17 cellular contexts compared by ENCODE assay signal in genomic region chr7:153524070-153524601, GRCh38.
DNase-seq lines count a peak whose midpoint lies in the region; ATAC-seq and TF ChIP-seq lines count a peak whose summit lies in the region.
"Had no signal": no experiment of that assay in that cellular context is flagged by ENCODE, and none has a peak within 500 bp of the region (broad histone marks: within the 10 kb centered on the region; RNA-seq: fewer than 3 reads in every experiment).

No MANE protein-coding gene starts in this region.

- peak overlapping the region; percentile 47 to 82 for H3K27ac ChIP-seq in esophagus (ENCODE audit: low read depth in 2 of 2, low read length in 1 of 2)
- no peak overlapping the region for H3K27ac ChIP-seq in lower lobe of right lung
- peak overlapping the region in 3 of 5 donors; percentile 56 to 80 (median 61) for H3K27ac ChIP-seq in stomach
- H3K27ac ChIP-seq in CD4-positive, alpha-beta memory T cell (ENCODE audit: low read depth, low read length) = no peak overlapping the region
- H3K27ac ChIP-seq: GM23248, RWPE1, upper lobe of left lung had no signal

- H3K27me3 Mint-ChIP-seq in CD4-positive, alpha-beta memory T cell = no peaks in the 10 kb centered on the region
- H3K27me3 Mint-ChIP-seq: activated B cell treated with CpG ODN at 0.5 μM for 24 hours had no signal

- ATAC-seq in lower lobe of right lung = peak; percentile 25 to 39

- H3K4me1 ChIP-seq in esophagus (ENCODE audit: control insufficient read depth in 2 of 2, insufficient read depth in 2 of 2, low read length in 1 of 2) = peaks cover 0 to 2% of the 10 kb centered on the region in 2 donors
- no peaks in the 10 kb centered on the region for H3K4me1 ChIP-seq in lower lobe of right lung
- no peaks in the 10 kb centered on the region for H3K4me1 ChIP-seq in stomach
- no peaks in the 10 kb centered on the region for H3K4me1 ChIP-seq in CD4-positive, alpha-beta memory T cell (ENCODE audit: insufficient read depth, low read length)
- H3K4me1 ChIP-seq: prostate gland, upper lobe of left lung had no signal

- H3K27ac Mint-ChIP-seq in CD4-positive, alpha-beta memory T cell = no peak overlapping the region
- H3K27ac Mint-ChIP-seq: activated B cell treated with CpG ODN at 0.5 μM for 24 hours had no signal

- DNase-seq in NCI-H1105 treated with DMSO at 0.1 percent for 48 hours (lab: John Stamatoyannopoulos, UW) (peak; percentile 50), lower lobe of right lung (no peak), stomach (no peak), GM10248 (ENCODE audit: extremely low spot score) (no peak)
- DNase-seq in CD4-positive, alpha-beta memory T cell = no peak
- no peak for DNase-seq in stimulated activated CD4-positive, alpha-beta T cell treated with anti-CD3 and anti-CD28 coated beads, Interleukin-15, amount 100 ng/mL, for 24 hours
- DNase-seq: activated B cell treated with CpG ODN at 0.5 μM for 24 hours; activated naive CD4-positive, alpha-beta T cell treated with Interleukin-2 at 50 U/mL for 16 hours; DMS79; effector CD4-positive, alpha-beta T cell; GM23248; NCI-H2029 treated with DMSO at 0.1 percent for 48 hours; T-helper 1 cell; upper lobe of left lung had no signal

- no peak overlapping the region for H3K4me3 Mint-ChIP-seq in CD4-positive, alpha-beta memory T cell
- H3K4me3 Mint-ChIP-seq: activated B cell treated with CpG ODN at 0.5 μM for 24 hours had no signal

- H3K36me3 Mint-ChIP-seq in CD4-positive, alpha-beta memory T cell = no peaks in the 10 kb centered on the region

- no peaks in the 10 kb centered on the region for H3K4me1 Mint-ChIP-seq in CD4-positive, alpha-beta memory T cell
- H3K4me1 Mint-ChIP-seq: activated B cell treated with CpG ODN at 0.5 μM for 24 hours had no signal

- intact Hi-C loops in lower lobe of right lung (cut with DNase I) (no loop called here), stomach (cut with DNase I; ENCODE audit: low total_unique reads) (no loop called here)
- intact Hi-C loops in CD4-positive, alpha-beta memory T cell (cut with micrococcal nuclease) = no loop called here

- H3K4me3 ChIP-seq in esophagus (ENCODE audit: low read depth in 1 of 2, low read length in 2 of 2) (no peak overlapping the region), lower lobe of right lung (no peak overlapping the region), stomach (no peak overlapping the region)
- H3K4me3 ChIP-seq in CD4-positive, alpha-beta memory T cell (ENCODE audit: low read length in 2 of 2) = no peak overlapping the region
- H3K4me3 ChIP-seq: GM23248, prostate gland, upper lobe of left lung had no signal

- POLR2A ChIA-PET in GM10248 (lab: Yijun Ruan, JAX) = no interaction called here
- POLR2A ChIA-PET in CD4-positive, alpha-beta memory T cell (lab: Charles Lee; ENCODE audit: partially characterized antibody) = no interaction called here

- peaks cover 0 to 12% (median 3%) of the 10 kb centered on the region in 8 donors for H3K9me3 Mint-ChIP-seq in CD4-positive, alpha-beta memory T cell

- no peak for TF ChIP-seq POLR2A in stomach (IDR thresholded peaks at IDR 0.05)

- H3K36me3 ChIP-seq in esophagus (ENCODE audit: control insufficient read depth in 2 of 2, insufficient read depth in 2 of 2, low read length in 1 of 2) (no peaks in the 10 kb centered on the region), lower lobe of right lung (no peaks in the 10 kb centered on the region), stomach (no peaks in the 10 kb centered on the region)
- H3K36me3 ChIP-seq in CD4-positive, alpha-beta memory T cell (ENCODE audit: insufficient read depth, low read length) = no peaks in the 10 kb centered on the region
- H3K36me3 ChIP-seq: prostate gland, upper lobe of left lung had no signal

- peaks cover 0 to 9% of the 10 kb centered on the region in 2 donors for H3K9me3 ChIP-seq in esophagus (ENCODE audit: control insufficient read depth in 2 of 2, insufficient read depth in 1 of 2, low read depth in 1 of 2, low read length in 1 of 2)
- H3K9me3 ChIP-seq in lower lobe of right lung = no peaks in the 10 kb centered on the region
- peaks cover 0 to 3% (median 0%) of the 10 kb centered on the region in 4 donors for H3K9me3 ChIP-seq in stomach
- no peaks in the 10 kb centered on the region for H3K9me3 ChIP-seq in CD4-positive, alpha-beta memory T cell (ENCODE audit: control insufficient read depth in 1 of 2, low read length in 2 of 2)
- H3K9me3 ChIP-seq: upper lobe of left lung had no signal

- CTCF ChIA-PET in GM10248 (lab: Yijun Ruan, JAX) = interaction anchor here (1.5 kb wide), 1 partner anchor 10 kb away, joined by 3 read pairs; no protein-coding TSS in a partner anchor
- CTCF ChIA-PET in CD4-positive, alpha-beta memory T cell (lab: Charles Lee; ENCODE audit: partially characterized antibody) = no interaction called here

- H3K27me3 ChIP-seq in esophagus (ENCODE audit: control insufficient read depth in 1 of 2, insufficient read depth in 2 of 2, low read length in 2 of 2) (no peaks in the 10 kb centered on the region), lower lobe of right lung (ENCODE audit: low read depth) (no peaks in the 10 kb centered on the region), stomach (no peaks in the 10 kb centered on the region)
- H3K27me3 ChIP-seq in CD4-positive, alpha-beta memory T cell (ENCODE audit: insufficient read depth, low read length) = no peaks in the 10 kb centered on the region
- H3K27me3 ChIP-seq: upper lobe of left lung had no signal

- TF ChIP-seq CTCF in lower lobe of right lung (IDR thresholded peaks at IDR 0.05) (no peak), stomach (IDR thresholded peaks at IDR 0.05) (no peak), GM10248 (IDR thresholded peaks at IDR 0.05; ENCODE audit: control extremely low read depth, extremely low read depth, low read depth, missing control alignments) (no peak)

- 13 to 17% methylated on average over 9 of the region's 9 CpGs for WGBS in esophagus, 2 donors
- whole genome bisulfite sequencing in stomach, 5 donors = 21 to 28% (median 24%) methylated on average over 8 to 9 of the region's 9 CpGs

- TF ChIP-seq EP300 in stomach (IDR thresholded peaks at IDR 0.05) = peak; percentile 89

Comparison
In these comparisons a context has a peak if more than half of its experiments do, and no peak if none do; other contexts are left out.
1. H3K27ac ChIP-seq: peak in esophagus (2 of 2) and stomach (3 of 5); none in lower lobe of right lung (single experiment) and CD4-positive, alpha-beta memory T cell (single experiment).